Comparison of ENCODE assay signal across 8 cellular contexts in the genomic region with DNA sequence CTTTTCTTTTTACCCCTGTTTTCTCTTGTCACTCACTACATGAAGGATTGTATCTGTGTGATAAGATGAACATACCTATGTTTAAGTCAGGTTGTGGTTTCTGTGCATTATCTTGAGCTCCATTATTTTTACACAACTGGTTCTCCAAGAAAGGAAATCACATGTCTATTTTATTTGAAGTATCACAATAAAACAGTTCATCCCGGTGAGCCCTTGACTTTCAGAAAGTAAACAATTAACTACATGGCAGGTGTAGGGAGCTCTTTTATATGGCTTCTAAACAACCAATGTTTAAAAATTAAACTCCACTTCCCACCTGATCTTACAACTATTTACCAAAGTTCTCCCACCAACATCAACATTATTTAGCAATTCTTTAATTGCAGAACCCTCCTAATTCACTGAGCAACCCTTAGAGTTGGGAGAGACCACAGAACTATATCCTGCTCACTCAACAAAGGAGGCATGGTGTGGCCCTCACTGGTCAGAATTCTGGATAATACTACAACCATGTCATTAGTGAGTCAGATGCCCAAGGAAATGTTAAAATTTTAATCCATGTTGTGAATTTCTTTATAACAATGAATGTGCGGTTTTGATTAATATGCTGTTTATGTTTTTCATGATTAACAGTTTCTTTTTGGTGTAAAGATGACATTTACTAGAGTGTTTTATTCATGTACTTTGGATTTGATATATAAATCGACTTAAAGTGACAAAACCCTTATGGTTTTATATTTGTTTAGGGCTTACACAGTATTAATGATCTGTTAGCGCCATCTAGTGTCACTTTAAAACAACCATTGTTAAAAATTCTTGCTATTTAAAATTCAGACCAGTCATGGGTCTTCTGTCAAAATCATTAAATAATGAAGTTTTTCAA. TPM values are rescaled to one million over a fixed set of nuclear protein-coding genes. Genes with fewer than 3 reads are reported as not detected.
DNase-seq lines count a peak whose midpoint lies in the region; ATAC-seq, FAIRE-seq and TF ChIP-seq lines count a peak whose summit lies in the region.

No MANE protein-coding gene starts in this region.

- H3K4me1 ChIP-seq in GM12878 (ENCODE audit: control insufficient read depth, insufficient read depth, low read length), result no peaks in the 10 kb centered on the region

- H3K27ac ChIP-seq in GM12878 (ENCODE audit: control insufficient read depth, insufficient read depth), result no peak overlapping the region

- RAD21 ChIA-PET in GM12878 (lab: Charles Lee; ENCODE audit: unreplicated experiment), result interaction anchor here (0.6 to 4.3 kb wide), 5 partner anchors 16 to 347 kb away, joined by 3 to 18 read pairs (median 4); a partner anchor contains a TSS

- BruUV-seq in GM12878 (replicated peaks; lab: Mats Ljungman, UMichigan), result no TSS peak

- CTCF ChIA-PET in GM12878 (lab: Yijun Ruan, JAX), result interaction anchor here (0.8 to 8.2 kb wide), 19 partner anchors 9 to 378 kb away, joined by 3 to 44 read pairs (median 4); a partner anchor contains a TSS

- TF ChIP-seq CTCF in GM12873 (IDR thresholded peaks at IDR 0.05; ENCODE audit: insufficient read depth, low read depth, low read length, missing control alignments), result peak; percentile 31
- peak; percentile 24 to 69 (median 45); a peak in 5 of 6 replicates for TF ChIP-seq CTCF in GM12878 (IDR thresholded peaks at IDR 0.05 in 2 of 3, conservative IDR thresholded peaks at IDR 0.05 in 1 of 3; ENCODE audit: control insufficient read depth in 2 of 3, extremely low read depth in 1 of 3, insufficient read depth in 1 of 3, low read depth in 3 of 3, low read length in 3 of 3)

- no peaks in the 10 kb centered on the region for H3K27me3 ChIP-seq in GM12878 (replicated peaks in 1 of 2; ENCODE audit: control insufficient read depth in 2 of 2, insufficient read depth in 2 of 2, low read length in 1 of 2)

- H3K36me3 ChIP-seq in GM12878 (ENCODE audit: control insufficient read depth in 2 of 2, insufficient read depth in 2 of 2, low read length in 1 of 2), result no peaks in the 10 kb centered on the region

- 28% methylated on average over 4 of the region's 4 CpGs for WGBS in GM12878 (ENCODE audit: insufficient coverage, insufficient replicate concordance, low lambda C conversion rate, missing lambda C conversion rate)

- in situ Hi-C loops in GM12878 (cut with MboI), result no loop called here

- no peaks in the 10 kb centered on the region for H3K4me1 Mint-ChIP-seq in T-helper 17 cell
- H3K4me1 Mint-ChIP-seq in activated T-helper 17 cell treated with anti-CD3 and anti-CD28 coated beads, Interleukin-2, amount 50 U/mL, for 72 hours, result no peaks in the 10 kb centered on the region

- H3K4me2 ChIP-seq in GM12878 (ENCODE audit: control insufficient read depth, insufficient read depth), result no peak overlapping the region

- ATAC-seq in GM12878, result 0 out of 3 replicates have a peak, but pooled peaks have one; percentile 39
- ATAC-seq in left lobe of liver, result peak; percentile 73
- no peak for ATAC-seq in HG03135 (IDR thresholded peaks at IDR 0.05; ENCODE audit: unreplicated experiment)
- no peak for ATAC-seq in T-helper 17 cell
- no peak for ATAC-seq in activated T-helper 17 cell treated with anti-CD3 and anti-CD28 coated beads, Interleukin-2, amount 50 U/mL, for 72 hours (replicated peaks)

- no peak for TF ChIP-seq EP300 in GM12878 (IDR thresholded peaks at IDR 0.05; ENCODE audit: borderline replicate concordance in 1 of 2, control insufficient read depth in 1 of 2, low read depth in 2 of 2, low read length in 2 of 2)

- H3K27ac Mint-ChIP-seq in T-helper 17 cell, result no peak overlapping the region
- no peak overlapping the region for H3K27ac Mint-ChIP-seq in activated T-helper 17 cell treated with anti-CD3 and anti-CD28 coated beads, Interleukin-2, amount 50 U/mL, for 72 hours

- SMC1A ChIA-PET in GM12878 (lab: Charles Lee; ENCODE audit: uncharacterized antibody, unreplicated experiment), result interaction anchor here (0.6 to 2.8 kb wide), 12 partner anchors 10 to 382 kb away, joined by 3 to 22 read pairs (median 4); no protein-coding TSS in a partner anchor

- no peak overlapping the region for H2AFZ ChIP-seq in GM12878 (ENCODE audit: control insufficient read depth, low read depth, low read length)

- H3K9ac ChIP-seq in GM12878 (ENCODE audit: control insufficient read depth, insufficient read depth, low read length), result no peak overlapping the region

- peak; percentile 80 for FAIRE-seq in GM12878 (lab: Jason Lieb, UNC)

- peak; percentile 40 for DNase-seq in A172 (ENCODE audit: low spot score)
- DNase-seq in NCI-H2227 treated with DMSO at 0.1 percent for 48 hours (lab: John Stamatoyannopoulos, UW), result peak; percentile 80
- no peak for DNase-seq in GM12878 (ENCODE audit: low read depth, low spot score)
- no peak for DNase-seq in left lobe of liver (ENCODE audit: low spot score)
- no peak for DNase-seq in T-helper 17 cell

- H3K9me3 ChIP-seq in GM12878 (replicated peaks; ENCODE audit: control insufficient read depth, insufficient read depth, low read length) (no peaks in the 10 kb centered on the region), T-helper 17 cell (ENCODE audit: control insufficient read depth, low read length, poor library complexity, severe bottlenecking) (no peaks in the 10 kb centered on the region)

- no peak for TF ChIP-seq POLR2A in GM12878 (IDR thresholded peaks at IDR 0.05; ENCODE audit: low read depth, low read length)

- POLR2A ChIA-PET in GM12878 (lab: Charles Lee), result no interaction called here

- TF ChIP-seq RAD21 in GM12878 (IDR thresholded peaks at IDR 0.05; ENCODE audit: insufficient read depth, low read depth, low read length), result peak; percentile 72

- no peaks in the 10 kb centered on the region for H3K79me2 ChIP-seq in GM12878 (ENCODE audit: control insufficient read depth, insufficient read depth, low read length)

- intact Hi-C loops in GM12878 (cut with micrococcal nuclease; ENCODE audit: unreplicated experiment), result loop anchor here (1.0 to 5.0 kb wide), 4 partner anchors 45 to 379 kb away; no protein-coding TSS in a partner anchor

- H3K27me3 Mint-ChIP-seq in T-helper 17 cell, result peaks cover 5% of the 10 kb centered on the region
- no peaks in the 10 kb centered on the region for H3K27me3 Mint-ChIP-seq in activated T-helper 17 cell treated with anti-CD3 and anti-CD28 coated beads, Interleukin-2, amount 50 U/mL, for 72 hours

- no peak overlapping the region for H3K4me3 ChIP-seq in GM12878

- no peaks in the 10 kb centered on the region for H4K20me1 ChIP-seq in GM12878 (ENCODE audit: control insufficient read depth, insufficient read depth)

- no peaks in the 10 kb centered on the region for H3K9me3 Mint-ChIP-seq in activated T-helper 17 cell treated with anti-CD3 and anti-CD28 coated beads, Interleukin-2, amount 50 U/mL, for 72 hours

- H3K36me3 Mint-ChIP-seq in T-helper 17 cell (ENCODE audit: low read depth), result peaks cover 5% of the 10 kb centered on the region
- no peaks in the 10 kb centered on the region for H3K36me3 Mint-ChIP-seq in activated T-helper 17 cell treated with anti-CD3 and anti-CD28 coated beads, Interleukin-2, amount 50 U/mL, for 72 hours (ENCODE audit: low read depth)

- no peak overlapping the region for H3K4me3 Mint-ChIP-seq in T-helper 17 cell
- H3K4me3 Mint-ChIP-seq in activated T-helper 17 cell treated with anti-CD3 and anti-CD28 coated beads, Interleukin-2, amount 50 U/mL, for 72 hours, result no peak overlapping the region

TF ChIP-seq in GM12878, 131 proteins besides CTCF, POLR2A, EP300 and RAD21 (continues in another document):
- no peak for TF ChIP-seq SUZ12 (IDR thresholded peaks at IDR 0.05; ENCODE audit: unreplicated experiment)
- TF ChIP-seq BACH1 (IDR thresholded peaks at IDR 0.05; ENCODE audit: borderline replicate concordance), result no peak
- TF ChIP-seq JUNB (IDR thresholded peaks at IDR 0.05), result no peak
- TF ChIP-seq SMC3 (IDR thresholded peaks at IDR 0.05; ENCODE audit: borderline replicate concordance, low read length), result peak; percentile 58

RNA-seq across cellular contexts. Expression of a gene that starts 50.0 kb away (rescaled TPM):
- total RNA-seq in A172 (2014; rRNA removed; shearing (Covaris generic)), result not detected in 2 replicates
- total RNA-seq in GM12878 (2013; cell fraction: nucleolus; rRNA removed), result not detected in 2 replicates
- total RNA-seq in GM12878 (2014; rRNA removed) (not detected in 2 replicates), GM12878 (2014; rRNA removed; fragmentation: Illumina TruSeq; extraction: Trizol) (not detected in 2 replicates), GM12878 (2021) (not detected in 2 replicates), left lobe of liver (2.2 TPM), T-helper 17 cell (not detected)
- not detected for polyA plus RNA-seq in GM12878 (2011; ENCODE audit: low read depth)
- polyA plus RNA-seq in GM12878 (2011; rRNA removed) (not detected in 2 replicates), GM12878 (2014; fragmentation: Illumina TruSeq; extraction: Trizol) (not detected in 2 replicates), GM12878 (2014; fragmentation: Nextera tagmentation; extraction: Ambion mirVana) (not detected), GM12878 (2014; rRNA removed) (not detected in 2 replicates), GM12878 (2016; fragmentation: Nextera tagmentation; extraction: Ambion mirVana) (not detected)
- not detected in 2 replicates for polyA plus RNA-seq in GM12878 (2011; cell fraction: cytosol; rRNA removed)
- not detected in 2 replicates for polyA plus RNA-seq in GM12878 (2011; cell fraction: nucleus; rRNA removed)
- polyA plus RNA-seq in GM12878 (2012), result not detected in 2 replicates
- polyA minus RNA-seq in GM12878 (2011; rRNA and poly(A)+ RNA removed), result not detected in 2 replicates
- polyA minus RNA-seq in GM12878 (2011; cell fraction: cytosol; rRNA and poly(A)+ RNA removed), result not detected in 2 replicates
- not detected in 2 replicates for polyA minus RNA-seq in GM12878 (2011; cell fraction: nucleus; rRNA and poly(A)+ RNA removed)
- not detected for total RNA-seq in activated T-helper 17 cell treated with anti-CD3 and anti-CD28 coated beads, Interleukin-2, amount 50 U/mL, for 72 hours

Comparison
In these comparisons a context has a peak if more than half of its experiments do, and no peak if none do; other contexts are left out.
1. DNase-seq: peak in A172 (single experiment) and NCI-H2227 treated with DMSO at 0.1 percent for 48 hours (single experiment); none in GM12878 (single experiment), left lobe of liver (single experiment) and T-helper 17 cell (0 of 3).
2. ATAC-seq: peak in GM12878 (single experiment) and left lobe of liver (single experiment); none in HG03135 (single experiment), T-helper 17 cell (single experiment) and activated T-helper 17 cell treated with anti-CD3 and anti-CD28 coated beads, Interleukin-2, amount 50 U/mL, for 72 hours (single experiment).